ENCODE assay signal across 8 cellular contexts in the genomic region with DNA sequence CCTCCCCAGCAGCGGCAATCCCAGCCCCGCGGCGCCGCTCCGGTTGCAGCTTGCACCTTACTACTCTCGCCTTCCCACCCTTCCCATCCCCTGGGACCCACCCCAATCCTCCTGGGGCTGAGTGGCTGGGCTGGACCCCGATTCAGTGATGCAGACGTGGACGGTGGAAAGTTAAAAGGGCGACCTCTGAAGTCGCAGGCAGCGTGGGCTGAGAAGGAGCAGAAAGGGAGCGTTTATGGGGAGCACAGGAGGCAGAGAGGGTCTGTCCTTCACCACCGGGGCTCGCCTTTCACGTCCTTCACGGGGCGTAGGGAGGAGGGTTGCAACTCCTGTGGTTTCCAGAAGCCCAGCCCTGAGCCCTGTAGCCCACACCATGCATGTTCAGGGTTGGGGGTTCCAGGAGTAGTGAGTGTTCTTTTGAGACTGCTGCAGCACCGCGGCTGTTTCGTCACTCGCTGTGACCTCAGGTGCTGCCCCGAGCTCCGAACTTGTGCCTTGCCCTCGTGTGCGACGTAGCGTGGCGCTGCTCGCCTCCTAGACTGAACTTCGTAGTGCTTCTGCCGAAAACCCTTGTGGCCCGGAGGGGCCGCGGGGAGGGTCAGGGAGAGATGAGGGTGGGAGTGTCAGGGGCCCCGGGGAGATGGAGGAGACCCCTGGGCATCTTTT. TPM values are rescaled to one million over a fixed set of nuclear protein-coding genes. Genes with fewer than 3 reads are reported as not detected.
A peak's percentile ranks its signal among the peaks of the same experiment; 100 is the strongest.
DNase-seq lines count a peak whose midpoint lies in the region; ATAC-seq and TF ChIP-seq lines count a peak whose summit lies in the region.

No MANE protein-coding gene starts in this region.

- H3K9me2 ChIP-seq in PC-9 (ENCODE audit: insufficient read depth), result no peaks in the 10 kb centered on the region

- no TSS peak for BruUV-seq in PC-9 (replicated peaks; lab: Mats Ljungman, UMichigan)

- ATAC-seq in HG02884 (IDR thresholded peaks at IDR 0.05; ENCODE audit: unreplicated experiment) (no peak), GM19328 (IDR thresholded peaks at IDR 0.05; ENCODE audit: unreplicated experiment) (no peak), GM19395 (IDR thresholded peaks at IDR 0.05; ENCODE audit: unreplicated experiment) (no peak)

- no peaks in the 10 kb centered on the region for H4K20me1 ChIP-seq in PC-9 (ENCODE audit: insufficient read depth)

- peak overlapping the region; percentile 87; the same call in 1 of the 2 replicates for H2AFZ ChIP-seq in PC-9

- H3K4me2 ChIP-seq in PC-9, result peak overlapping the region; percentile 92

- intact Hi-C loops in PC-9 (cut with micrococcal nuclease; ENCODE audit: unreplicated experiment), result loop anchor here (1.0 to 10.0 kb wide), 4 partner anchors 38 to 316 kb away; no protein-coding TSS in a partner anchor

- peaks cover 18% of the 10 kb centered on the region for H3K4me1 ChIP-seq in PC-9 (replicated peaks; ENCODE audit: insufficient read depth)

- TF ChIP-seq CTCF in GM06990 (IDR thresholded peaks at IDR 0.05; ENCODE audit: insufficient read depth, low read length, poor library complexity, severe bottlenecking) (no peak), PC-9 (conservative IDR thresholded peaks at IDR 0.05) (no peak), foreskin fibroblast (IDR thresholded peaks at IDR 0.05; ENCODE audit: low read depth, low read length) (no peak)

- CTCF ChIA-PET in PC-9 (lab: Charles Lee), result no interaction called here

- POLR2A ChIA-PET in PC-9 (lab: Charles Lee; ENCODE audit: unreplicated experiment), result no interaction called here

- peak; percentile 3 for DNase-seq in GM06990 (ENCODE audit: extremely low read depth, insufficient read length)
- DNase-seq in PC-9, result peak; percentile 11 to 42
- DNase-seq in foreskin fibroblast, result peak in 1 of 2 donors; percentile 50
- peak; percentile 49 for DNase-seq in retina
- DNase-seq in KG1 (lab: John Stamatoyannopoulos, UW), result no peak

- H3K27ac ChIP-seq in PC-9, result peak overlapping the region; percentile 87

- no peaks in the 10 kb centered on the region for H3K36me3 ChIP-seq in GM06990 (ENCODE audit: control insufficient read depth, insufficient read depth, low read length)
- no peaks in the 10 kb centered on the region for H3K36me3 ChIP-seq in PC-9 (ENCODE audit: low read depth)

- H3F3A ChIP-seq in PC-9 (ENCODE audit: insufficient read depth, low read depth), result peaks cover 10% of the 10 kb centered on the region; the same call in 1 of the 2 replicates

- H3K4me3 ChIP-seq in GM06990 (replicated peaks; ENCODE audit: low read depth, low read length), result no peak overlapping the region
- H3K4me3 ChIP-seq in PC-9, result peak overlapping the region; percentile 83
- H3K4me3 ChIP-seq in foreskin fibroblast (ENCODE audit: low read depth in 1 of 2, low read length in 2 of 2), result peak overlapping the region; percentile 66 to 82

- no peaks in the 10 kb centered on the region for H3K9me3 ChIP-seq in PC-9 (ENCODE audit: insufficient read depth, low read depth)

- H3K79me2 ChIP-seq in PC-9 (ENCODE audit: low read depth), result peaks cover 49% of the 10 kb centered on the region

- H3K27me3 ChIP-seq in GM06990 (replicated peaks; ENCODE audit: control insufficient read depth, insufficient read depth, low read length) (no peaks in the 10 kb centered on the region; the same call in 1 of the 2 replicates), PC-9 (ENCODE audit: insufficient read depth, low read depth) (no peaks in the 10 kb centered on the region)

RNA-seq across cellular contexts. Expression of a gene that starts 1.5 kb away (rescaled TPM):
- total RNA-seq in PC-9 (2021), result 6.0 and 6.7 TPM in 2 replicates
